In genomic region chr15:60476713-60477112, GRCh38 we compare ENCODE assay signal across 1 cellular context.
TF ChIP-seq lines count a peak whose summit lies in the region.

No MANE protein-coding gene starts in this region.

TF ChIP-seq in GM23338, 12 proteins besides CTCF, POLR2A, EP300 and RAD21:
- TF ChIP-seq REST (IDR thresholded peaks at IDR 0.05; ENCODE audit: unreplicated experiment) (no peak), JUNB (IDR thresholded peaks at IDR 0.05; ENCODE audit: unreplicated experiment) (no peak), POLR2AphosphoS5 (IDR thresholded peaks at IDR 0.05; ENCODE audit: low read depth) (no peak), NANOG (IDR thresholded peaks at IDR 0.05; ENCODE audit: borderline replicate concordance) (no peak), EZH2 (IDR thresholded peaks at IDR 0.05; ENCODE audit: low read depth, unreplicated experiment) (no peak), ZNF462 (CRISPR knock-in tag; IDR thresholded peaks at IDR 0.05) (no peak), ETS1 (IDR thresholded peaks at IDR 0.05) (no peak), ZNF114 (CRISPR knock-in tag; IDR thresholded peaks at IDR 0.05) (no peak), STAT1 (IDR thresholded peaks at IDR 0.05; ENCODE audit: unreplicated experiment) (no peak), CREB1 (CRISPR knock-in tag; IDR thresholded peaks at IDR 0.05; ENCODE audit: low read depth) (no peak), ZNF331 (CRISPR knock-in tag; IDR thresholded peaks at IDR 0.05; ENCODE audit: low read depth) (no peak), EZH2phosphoT487 (IDR thresholded peaks at IDR 0.05; ENCODE audit: unreplicated experiment) (no peak)
